ENCODE assay signal across 1 cellular context in genomic region chr11:1943576-1943975, GRCh38.
TF ChIP-seq lines count a peak whose summit lies in the region.

No MANE protein-coding gene starts in this region.

TF ChIP-seq in WTC11, 78 proteins besides CTCF, POLR2A, EP300 and RAD21 (continued from another document):
- no peak for TF ChIP-seq ZNF512 (CRISPR knock-in tag; IDR thresholded peaks at IDR 0.05; ENCODE audit: borderline replicate concordance)
- TF ChIP-seq ETV6 (CRISPR knock-in tag; IDR thresholded peaks at IDR 0.05), result no peak
- TF ChIP-seq PREB (CRISPR knock-in tag; IDR thresholded peaks at IDR 0.05; ENCODE audit: borderline replicate concordance), result no peak
- no peak for TF ChIP-seq ATF6 (CRISPR knock-in tag; IDR thresholded peaks at IDR 0.05)
- TF ChIP-seq ATF3 (CRISPR knock-in tag; conservative IDR thresholded peaks at IDR 0.05), result no peak
- no peak for TF ChIP-seq JUN (CRISPR knock-in tag; IDR thresholded peaks at IDR 0.05)
- TF ChIP-seq ELF4 (CRISPR knock-in tag; IDR thresholded peaks at IDR 0.05; ENCODE audit: low read depth), result no peak
- no peak for TF ChIP-seq TEAD4 (CRISPR knock-in tag; IDR thresholded peaks at IDR 0.05)
- TF ChIP-seq NR1H2 (CRISPR knock-in tag; IDR thresholded peaks at IDR 0.05), result no peak
- no peak for TF ChIP-seq ZNF263 (CRISPR knock-in tag; IDR thresholded peaks at IDR 0.05; ENCODE audit: low read depth)
- no peak for TF ChIP-seq GTF2I (CRISPR knock-in tag; conservative IDR thresholded peaks at IDR 0.05)
- TF ChIP-seq KAT7 (CRISPR knock-in tag; IDR thresholded peaks at IDR 0.05; ENCODE audit: borderline replicate concordance), result no peak
- no peak for TF ChIP-seq SOX15 (CRISPR knock-in tag; IDR thresholded peaks at IDR 0.05)
- no peak for TF ChIP-seq NR2C2 (CRISPR knock-in tag; IDR thresholded peaks at IDR 0.05)
- no peak for TF ChIP-seq EMX1 (CRISPR knock-in tag; IDR thresholded peaks at IDR 0.05)
- no peak for TF ChIP-seq GRHL2 (CRISPR knock-in tag; IDR thresholded peaks at IDR 0.05; ENCODE audit: insufficient replicate concordance, severe bottlenecking)
- no peak for TF ChIP-seq ATF1 (CRISPR knock-in tag; IDR thresholded peaks at IDR 0.05)
- no peak for TF ChIP-seq NR3C1 (CRISPR knock-in tag; conservative IDR thresholded peaks at IDR 0.05; ENCODE audit: low read depth)
